Comparison of ENCODE assay signal across 7 cellular contexts in the genomic region with DNA sequence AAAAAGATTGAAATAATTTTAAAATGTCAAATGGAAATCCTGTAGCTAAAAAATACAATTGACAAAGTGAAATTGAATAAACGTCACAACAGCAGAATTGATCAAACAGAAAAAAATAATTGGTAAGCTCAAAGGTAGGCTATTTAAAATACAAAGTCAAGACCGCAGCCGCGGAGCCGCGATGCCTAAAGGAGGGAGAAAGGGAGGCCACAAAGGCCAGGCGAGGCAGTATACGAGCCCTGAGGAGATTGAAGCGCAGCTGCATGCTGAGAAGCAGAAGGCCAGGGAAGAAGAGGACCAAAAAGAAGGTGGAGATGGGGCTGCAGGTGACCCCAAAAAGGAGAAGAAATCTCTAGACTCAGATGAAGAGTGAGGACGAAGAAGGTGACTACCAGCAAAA.
"Had no signal": no experiment of that assay in that cellular context is flagged by ENCODE, and none has a peak within 500 bp of the region (broad histone marks: within the 10 kb centered on the region; RNA-seq: fewer than 3 reads in every experiment).

No MANE protein-coding gene starts in this region.

- H3K4me1 Mint-ChIP-seq: IgD-negative memory B cell had no signal

- H2AFZ ChIP-seq: GM23248 had no signal

- H3K27ac Mint-ChIP-seq: H9, IgD-negative memory B cell had no signal

- H3K27ac ChIP-seq: GM23248 had no signal

- FAIRE-seq: H54, HTR-8/SVneo had no signal

- H3K36me3 Mint-ChIP-seq: IgD-negative memory B cell had no signal

- H3K27me3 Mint-ChIP-seq: IgD-negative memory B cell had no signal

- H3K9ac ChIP-seq: GM23248 had no signal

- DNase-seq: GM23248, GOT3, H9, HCEC 1CT had no signal

- H3K4me3 ChIP-seq: GM23248 had no signal

- H3K4me3 Mint-ChIP-seq: H9 had no signal
